ENCODE assay signal across 8 cellular contexts in genomic region chr7:44565097-44565794, GRCh38. TPM values are rescaled to one million over a fixed set of nuclear protein-coding genes. Genes with fewer than 3 reads are reported as not detected.
DNase-seq lines count a peak whose midpoint lies in the region; ATAC-seq and TF ChIP-seq lines count a peak whose summit lies in the region.

No MANE protein-coding gene starts in this region.

- ATAC-seq in HG02798 (IDR thresholded peaks at IDR 0.05; ENCODE audit: poor library complexity, unreplicated experiment): peak; percentile 78
- ATAC-seq in activated CD8-positive, alpha-beta T cell treated with anti-CD3 and anti-CD28 coated beads for 36 hours: peak; percentile 96
- ATAC-seq in memory B cell (ENCODE audit: low read depth): peak; percentile 94

- TF ChIP-seq CTCF in GM06990 (IDR thresholded peaks at IDR 0.05; ENCODE audit: insufficient read depth, low read length, poor library complexity, severe bottlenecking): peak; percentile 98
- peak; percentile 98 for TF ChIP-seq CTCF in activated CD8-positive, alpha-beta T cell treated with anti-CD3 and anti-CD28 coated beads for 36 hours (IDR thresholded peaks at IDR 0.05)

- peaks cover 14% of the 10 kb centered on the region for H3K4me1 Mint-ChIP-seq in activated CD8-positive, alpha-beta T cell treated with anti-CD3 and anti-CD28 coated beads for 36 hours (ENCODE audit: low read depth)
- H3K4me1 Mint-ChIP-seq in memory B cell: peaks cover 9% of the 10 kb centered on the region

- no peaks in the 10 kb centered on the region for H3K9me3 Mint-ChIP-seq in activated CD8-positive, alpha-beta T cell treated with anti-CD3 and anti-CD28 coated beads for 36 hours
- no peaks in the 10 kb centered on the region for H3K9me3 Mint-ChIP-seq in memory B cell

- CTCF ChIA-PET in activated CD8-positive, alpha-beta T cell treated with anti-CD3 and anti-CD28 coated beads for 36 hours (lab: Charles Lee): interaction anchor here (0.7 to 3.4 kb wide), 42 partner anchors 9 to 571 kb away, joined by 3 to 32 read pairs (median 4); partner anchors contain the start of genes DDX56, H2AZ2, NUDCD3 and TMED4

- H3K27me3 Mint-ChIP-seq in activated CD8-positive, alpha-beta T cell treated with anti-CD3 and anti-CD28 coated beads for 36 hours: no peaks in the 10 kb centered on the region
- H3K27me3 Mint-ChIP-seq in memory B cell: no peaks in the 10 kb centered on the region

- intact Hi-C loops in activated CD8-positive, alpha-beta T cell treated with anti-CD3 and anti-CD28 coated beads for 36 hours (cut with micrococcal nuclease): no loop called here

- POLR2A ChIA-PET in activated CD8-positive, alpha-beta T cell treated with anti-CD3 and anti-CD28 coated beads for 36 hours (lab: Charles Lee): interaction anchor here (0.8 to 3.4 kb wide), 6 partner anchors 9 to 234 kb away, joined by 3 to 24 read pairs (median 4); partner anchors contain the start of genes DDX56, NUDCD3 and PPIA

- peaks cover 48% of the 10 kb centered on the region for H3K36me3 ChIP-seq in GM06990 (ENCODE audit: control insufficient read depth, insufficient read depth, low read length)

- DNase-seq in GM06990 (ENCODE audit: extremely low read depth, insufficient read length) (peak; percentile 48), NCI-H345 treated with DMSO at 0.1 percent for 48 hours (lab: John Stamatoyannopoulos, UW; ENCODE audit: unreplicated experiment) (peak; percentile 15), ecto neural progenitor cell (ENCODE audit: low spot score) (peak; percentile 78), memory B cell (ENCODE audit: low spot score in 2 of 2) (peak; percentile 56 to 72), GF-D8 (lab: John Stamatoyannopoulos, UW) (no peak)
- peak; percentile 70 for DNase-seq in activated CD8-positive, alpha-beta T cell treated with anti-CD3 and anti-CD28 coated beads for 36 hours
- DNase-seq in stimulated activated CD8-positive, alpha-beta memory T cell treated with anti-CD3 and anti-CD28 coated beads, Interleukin-4, amount 100 ng/mL, for 48 hours: peak; percentile 76

- no peak overlapping the region for H3K4me3 Mint-ChIP-seq in activated CD8-positive, alpha-beta T cell treated with anti-CD3 and anti-CD28 coated beads for 36 hours
- H3K4me3 Mint-ChIP-seq in memory B cell: no peak overlapping the region

- H3K27me3 ChIP-seq in GM06990 (replicated peaks; ENCODE audit: control insufficient read depth, insufficient read depth, low read length): no peaks in the 10 kb centered on the region

- H3K27ac Mint-ChIP-seq in activated CD8-positive, alpha-beta T cell treated with anti-CD3 and anti-CD28 coated beads for 36 hours: peak overlapping the region; percentile 17
- H3K27ac Mint-ChIP-seq in memory B cell: peak overlapping the region; percentile 45

- H3K4me3 ChIP-seq in GM06990 (replicated peaks; ENCODE audit: low read depth, low read length): no peak overlapping the region

- H3K36me3 Mint-ChIP-seq in activated CD8-positive, alpha-beta T cell treated with anti-CD3 and anti-CD28 coated beads for 36 hours (ENCODE audit: low read depth): peaks cover 49% of the 10 kb centered on the region
- peaks cover 32% of the 10 kb centered on the region for H3K36me3 Mint-ChIP-seq in memory B cell

RNA-seq across cellular contexts. Expression of gene DDX56, which starts 8.5 kb away (rescaled TPM):
- total RNA-seq in activated CD8-positive, alpha-beta T cell treated with anti-CD3 and anti-CD28 coated beads for 36 hours: 10 to 100 TPM; 92.3 to 98.3 TPM

RNA-seq across cellular contexts. Expression of gene TMED4, which starts 16.8 kb away (rescaled TPM):
- 10 to 100 TPM; 74.6 to 76.2 TPM for total RNA-seq in activated CD8-positive, alpha-beta T cell treated with anti-CD3 and anti-CD28 coated beads for 36 hours

RNA-seq across cellular contexts. Expression of gene NPC1L1, which starts 24.1 kb away (rescaled TPM):
- under 1 TPM in 1 of 2 experiments, not detected in 1; 0.07 TPM for total RNA-seq in activated CD8-positive, alpha-beta T cell treated with anti-CD3 and anti-CD28 coated beads for 36 hours

RNA-seq across cellular contexts. Expression of gene OGDH, which starts 41.2 kb away (rescaled TPM):
- total RNA-seq in activated CD8-positive, alpha-beta T cell treated with anti-CD3 and anti-CD28 coated beads for 36 hours: 10 to 100 TPM; 78.6 to 85.6 TPM
